13 cellular contexts compared by ENCODE assay signal in genomic region chr2:10029875-10030223, GRCh38. TPM values are rescaled to one million over a fixed set of nuclear protein-coding genes. Genes with fewer than 3 reads are reported as not detected.
DNase-seq lines count a peak whose midpoint lies in the region; ATAC-seq and TF ChIP-seq lines count a peak whose summit lies in the region.
"Had no signal": no experiment of that assay in that cellular context is flagged by ENCODE, and none has a peak within 500 bp of the region (broad histone marks: within the 10 kb centered on the region; RNA-seq: fewer than 3 reads in every experiment).

No MANE protein-coding gene starts in this region.

- H3K9me3 Mint-ChIP-seq in activated T-cell treated with anti-CD3 and anti-CD28 coated beads, Interleukin-2, amount 50 U/mL, for 4 hours: no peaks in the 10 kb centered on the region
- H3K9me3 Mint-ChIP-seq in activated CD8-positive, alpha-beta T cell treated with anti-CD3 and anti-CD28 coated beads, Interleukin-2, amount 10 ng/mL, durations not matched to agents 7 days and 5 days (ENCODE audit: insufficient read depth): no peaks in the 10 kb centered on the region
- H3K9me3 Mint-ChIP-seq in stimulated activated naive B cell treated with anti-CD40 and anti-IgM and Interleukin-4, amounts not matched to agents 10 μg/mL and 1 μg/mL and 100 μg/mL, for 72 hours: no peaks in the 10 kb centered on the region
- H3K9me3 Mint-ChIP-seq: type B pancreatic cell had no signal

- POLR2A ChIA-PET in activated CD8-positive, alpha-beta T cell treated with anti-CD3 and anti-CD28 coated beads, Interleukin-2, amount 10 ng/mL, durations not matched to agents 7 days and 5 days (lab: Charles Lee): interaction anchor here (0.5 to 2.3 kb wide), 3 partner anchors 13 to 204 kb away, joined by 3 to 17 read pairs (median 6); partner anchors contain the start of gene KLF11

- peak overlapping the region; percentile 35 for H3K4me3 ChIP-seq in lower lobe of right lung

- H3K36me3 ChIP-seq in lower lobe of right lung: no peaks in the 10 kb centered on the region
- H3K36me3 ChIP-seq: Peyer's patch had no signal

- H3K27ac ChIP-seq in lower lobe of right lung: peak overlapping the region; percentile 90

- H3K27ac Mint-ChIP-seq in activated CD8-positive, alpha-beta T cell treated with anti-CD3 and anti-CD28 coated beads, Interleukin-2, amount 10 ng/mL, durations not matched to agents 7 days and 5 days: peak overlapping the region; percentile 79
- peak overlapping the region; percentile 93 for H3K27ac Mint-ChIP-seq in stimulated activated naive B cell treated with anti-CD40 and anti-IgM and Interleukin-4, amounts not matched to agents 10 μg/mL and 1 μg/mL and 100 μg/mL, for 72 hours
- H3K27ac Mint-ChIP-seq: type B pancreatic cell had no signal

- DNase-seq in activated T-cell treated with anti-CD3 and anti-CD28 coated beads, Interleukin-2, amount 50 U/mL, for 4 hours: no peak
- no peak for DNase-seq in activated T-cell treated with anti-CD3 and anti-CD28 coated beads, Interleukin-2, amount 50 U/mL, for 1 hour
- no peak for DNase-seq in activated CD8-positive, alpha-beta T cell treated with anti-CD3 and anti-CD28 coated beads, Interleukin-2, amount 10 ng/mL, durations not matched to agents 7 days and 5 days
- DNase-seq in lower lobe of right lung (no peak), NCI-H226 (no peak)
- no peak for DNase-seq in stimulated activated naive B cell treated with anti-CD40 and anti-IgM and Interleukin-4, amounts not matched to agents 10 μg/mL and 1 μg/mL and 100 μg/mL, for 72 hours
- DNase-seq: DMS 273 treated with DMSO at 0.1 percent for 48 hours; effector CD8-positive, alpha-beta T cell; kidney glomerular epithelial cell had no signal

- no peaks in the 10 kb centered on the region for H3K27me3 ChIP-seq in lower lobe of right lung (ENCODE audit: low read depth)
- H3K27me3 ChIP-seq: Peyer's patch had no signal

- intact Hi-C loops in lower lobe of right lung (cut with DNase I): no loop called here

- CTCF ChIA-PET in activated CD8-positive, alpha-beta T cell treated with anti-CD3 and anti-CD28 coated beads, Interleukin-2, amount 10 ng/mL, durations not matched to agents 7 days and 5 days (lab: Charles Lee): interaction anchor here (1.0 to 4.1 kb wide), 6 partner anchors 18 to 378 kb away, joined by 3 to 22 read pairs (median 5); partner anchors contain the start of gene TAF1B

- H3K4me1 ChIP-seq in lower lobe of right lung: peaks cover 39% of the 10 kb centered on the region

- ATAC-seq in activated T-cell treated with anti-CD3 and anti-CD28 coated beads, Interleukin-2, amount 50 U/mL, for 4 hours: no peak
- ATAC-seq in activated CD8-positive, alpha-beta T cell treated with anti-CD3 and anti-CD28 coated beads, Interleukin-2, amount 10 ng/mL, durations not matched to agents 7 days and 5 days: no peak
- no peak for ATAC-seq in lower lobe of right lung
- ATAC-seq in stimulated activated naive B cell treated with anti-CD40 and anti-IgM and Interleukin-4, amounts not matched to agents 10 μg/mL and 1 μg/mL and 100 μg/mL, for 72 hours (replicated peaks): no peak
- no peak for ATAC-seq in GM19467 (IDR thresholded peaks at IDR 0.05; ENCODE audit: unreplicated experiment)
- ATAC-seq in GM18909 (IDR thresholded peaks at IDR 0.05; ENCODE audit: poor library complexity, unreplicated experiment): no peak

- H3K36me3 Mint-ChIP-seq in activated T-cell treated with anti-CD3 and anti-CD28 coated beads, Interleukin-2, amount 50 U/mL, for 4 hours (ENCODE audit: insufficient read depth): no peaks in the 10 kb centered on the region
- no peaks in the 10 kb centered on the region for H3K36me3 Mint-ChIP-seq in activated CD8-positive, alpha-beta T cell treated with anti-CD3 and anti-CD28 coated beads, Interleukin-2, amount 10 ng/mL, durations not matched to agents 7 days and 5 days (ENCODE audit: low read depth)
- no peaks in the 10 kb centered on the region for H3K36me3 Mint-ChIP-seq in stimulated activated naive B cell treated with anti-CD40 and anti-IgM and Interleukin-4, amounts not matched to agents 10 μg/mL and 1 μg/mL and 100 μg/mL, for 72 hours
- H3K36me3 Mint-ChIP-seq: type B pancreatic cell had no signal

- no peaks in the 10 kb centered on the region for H3K9me3 ChIP-seq in lower lobe of right lung
- H3K9me3 ChIP-seq: Peyer's patch had no signal

- H3K4me1 Mint-ChIP-seq in activated T-cell treated with anti-CD3 and anti-CD28 coated beads, Interleukin-2, amount 50 U/mL, for 4 hours (ENCODE audit: low read depth): peaks cover 31% of the 10 kb centered on the region
- H3K4me1 Mint-ChIP-seq in activated CD8-positive, alpha-beta T cell treated with anti-CD3 and anti-CD28 coated beads, Interleukin-2, amount 10 ng/mL, durations not matched to agents 7 days and 5 days (ENCODE audit: low read depth): peaks cover 30% of the 10 kb centered on the region
- peaks cover 30 to 49% of the 10 kb centered on the region in 2 donors for H3K4me1 Mint-ChIP-seq in stimulated activated naive B cell treated with anti-CD40 and anti-IgM and Interleukin-4, amounts not matched to agents 10 μg/mL and 1 μg/mL and 100 μg/mL, for 72 hours

- H3K27me3 Mint-ChIP-seq in activated T-cell treated with anti-CD3 and anti-CD28 coated beads, Interleukin-2, amount 50 U/mL, for 4 hours (ENCODE audit: low read depth): no peaks in the 10 kb centered on the region
- H3K27me3 Mint-ChIP-seq in activated CD8-positive, alpha-beta T cell treated with anti-CD3 and anti-CD28 coated beads, Interleukin-2, amount 10 ng/mL, durations not matched to agents 7 days and 5 days (ENCODE audit: low read depth): peaks cover 2% of the 10 kb centered on the region
- no peaks in the 10 kb centered on the region for H3K27me3 Mint-ChIP-seq in stimulated activated naive B cell treated with anti-CD40 and anti-IgM and Interleukin-4, amounts not matched to agents 10 μg/mL and 1 μg/mL and 100 μg/mL, for 72 hours
- H3K27me3 Mint-ChIP-seq: type B pancreatic cell had no signal

- no peak for TF ChIP-seq CTCF in lower lobe of right lung (IDR thresholded peaks at IDR 0.05)

- peak overlapping the region; percentile 49 for H3K4me3 Mint-ChIP-seq in activated T-cell treated with anti-CD3 and anti-CD28 coated beads, Interleukin-2, amount 50 U/mL, for 4 hours
- peak overlapping the region; percentile 64 for H3K4me3 Mint-ChIP-seq in activated CD8-positive, alpha-beta T cell treated with anti-CD3 and anti-CD28 coated beads, Interleukin-2, amount 10 ng/mL, durations not matched to agents 7 days and 5 days
- H3K4me3 Mint-ChIP-seq in stimulated activated naive B cell treated with anti-CD40 and anti-IgM and Interleukin-4, amounts not matched to agents 10 μg/mL and 1 μg/mL and 100 μg/mL, for 72 hours: peak overlapping the region; percentile 82 to 89
- H3K4me3 Mint-ChIP-seq: type B pancreatic cell had no signal

RNA-seq across cellular contexts. Expression of gene KLF11, which starts 13.5 kb away (rescaled TPM):
- 10 to 100 TPM in 1 of 3 donors, 1 to 10 TPM in 2; 5.2 to 10.2 (median 5.7) TPM for total RNA-seq in activated T-cell treated with anti-CD3 and anti-CD28 coated beads, Interleukin-2, amount 50 U/mL, for 4 hours
- total RNA-seq in activated CD8-positive, alpha-beta T cell treated with anti-CD3 and anti-CD28 coated beads, Interleukin-2, amount 10 ng/mL, durations not matched to agents 7 days and 5 days: 1 to 10 TPM; 6.8 to 9.2 TPM
- 40.8 TPM for total RNA-seq in lower lobe of right lung

RNA-seq across cellular contexts. Expression of gene CYS1, which starts 50.4 kb away (rescaled TPM):
- total RNA-seq in activated T-cell treated with anti-CD3 and anti-CD28 coated beads, Interleukin-2, amount 50 U/mL, for 4 hours: under 1 TPM in 1 of 3 donors, not detected in 2; 0.08 TPM
- 1 to 10 TPM in 1 of 2 experiments, under 1 TPM in 1; 0.50 to 1.1 TPM for total RNA-seq in activated CD8-positive, alpha-beta T cell treated with anti-CD3 and anti-CD28 coated beads, Interleukin-2, amount 10 ng/mL, durations not matched to agents 7 days and 5 days
- total RNA-seq in lower lobe of right lung: 2.6 TPM
